4 cellular contexts compared by ENCODE assay signal in the genomic region with DNA sequence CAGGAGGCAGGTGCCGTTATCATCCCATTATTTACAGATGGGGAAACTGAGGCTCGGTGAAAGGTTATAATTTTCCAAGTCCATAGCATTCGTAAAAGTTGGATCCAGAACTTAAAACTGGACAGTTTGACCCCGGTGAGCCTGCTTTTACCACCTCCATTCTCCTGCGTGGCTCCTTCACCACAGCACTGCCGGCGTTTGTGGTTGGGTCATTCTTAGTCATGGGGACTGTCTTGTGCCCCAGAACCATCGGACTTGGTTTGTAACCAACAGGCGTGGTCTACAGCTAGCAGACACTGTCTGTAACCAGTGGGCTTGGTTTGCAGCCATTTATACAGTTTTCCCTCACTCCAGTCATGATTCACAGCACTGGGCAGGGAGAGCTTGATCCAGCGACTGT.
"Had no signal": no experiment of that assay in that cellular context is flagged by ENCODE, and none has a peak within 500 bp of the region (broad histone marks: within the 10 kb centered on the region; RNA-seq: fewer than 3 reads in every experiment).

No MANE protein-coding gene starts in this region.

- ATAC-seq: GM23338 had no signal

- H3K27ac Mint-ChIP-seq: GM23338, H9 had no signal

- H3K4me3 ChIP-seq: GM23338 had no signal

- H3K4me2 ChIP-seq: GM23338 had no signal

- H3K4me3 Mint-ChIP-seq: GM23338, H9 had no signal

- H3K9me3 Mint-ChIP-seq: GM23338, H9 had no signal

- H2AFZ ChIP-seq: GM23338 had no signal

- DNase-seq: H9, HCEC 1CT, IMR-90 had no signal
